ENCODE assay signal across 23 cellular contexts in the genomic region with DNA sequence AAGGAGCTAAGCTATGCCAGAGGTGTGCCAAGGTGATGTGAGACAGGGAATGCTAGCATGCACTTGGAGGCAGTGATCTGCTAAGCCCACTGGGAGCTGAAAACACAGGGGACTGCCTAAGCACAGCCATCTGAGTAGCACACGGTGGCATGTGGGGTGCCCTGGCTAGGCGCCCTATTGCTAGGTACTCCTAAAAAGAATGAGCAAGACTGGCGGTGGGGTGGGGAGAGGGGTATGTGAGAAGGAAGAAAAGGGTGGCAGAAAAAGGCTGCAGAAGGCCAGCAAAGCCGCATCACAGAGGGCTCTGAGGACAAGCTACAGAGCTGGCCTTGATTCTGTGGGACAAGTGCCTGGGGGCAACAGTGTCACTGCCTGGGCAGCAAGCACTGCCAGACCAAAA.
"Had no signal": no experiment of that assay in that cellular context is flagged by ENCODE, and none has a peak within 500 bp of the region (broad histone marks: within the 10 kb centered on the region; RNA-seq: fewer than 3 reads in every experiment).

No MANE protein-coding gene starts in this region.

- H3K9me3 ChIP-seq: esophagus squamous epithelium, gastroesophageal sphincter had no signal

- ATAC-seq: activated CD8-positive, alpha-beta T cell treated with anti-CD3 and anti-CD28 coated beads for 36 hours; activated T-cell treated with anti-CD3 and anti-CD28 coated beads, Interleukin-2, amount 50 U/mL, for 4 hours; activated T-helper 17 cell treated with anti-CD3 and anti-CD28 coated beads, Interleukin-2, amount 50 U/mL, for 72 hours; gastroesophageal sphincter had no signal

- H3K27ac ChIP-seq: brain microvascular endothelial cell, epithelial cell of prostate, esophagus squamous epithelium, gastroesophageal sphincter had no signal

- H3K4me1 ChIP-seq: esophagus squamous epithelium, gastroesophageal sphincter had no signal

- H3K4me3 Mint-ChIP-seq: activated CD8-positive, alpha-beta T cell treated with anti-CD3 and anti-CD28 coated beads for 36 hours; activated naive CD8-positive, alpha-beta T cell; activated T-cell treated with anti-CD3 and anti-CD28 coated beads, Interleukin-2, amount 50 U/mL, for 4 hours; activated T-helper 17 cell treated with anti-CD3 and anti-CD28 coated beads, Interleukin-2, amount 50 U/mL, for 72 hours had no signal

- H3K27me3 Mint-ChIP-seq: activated CD8-positive, alpha-beta T cell treated with anti-CD3 and anti-CD28 coated beads for 36 hours; activated naive CD8-positive, alpha-beta T cell; activated T-helper 17 cell treated with anti-CD3 and anti-CD28 coated beads, Interleukin-2, amount 50 U/mL, for 72 hours had no signal

- H3K27ac Mint-ChIP-seq: activated CD8-positive, alpha-beta T cell treated with anti-CD3 and anti-CD28 coated beads for 36 hours; activated naive CD8-positive, alpha-beta T cell; activated T-helper 17 cell treated with anti-CD3 and anti-CD28 coated beads, Interleukin-2, amount 50 U/mL, for 72 hours had no signal

- DNase-seq: activated CD4-positive, alpha-beta T cell treated with anti-CD3 and anti-CD28 coated beads for 1 hour; activated CD4-positive, alpha-beta T cell treated with anti-CD3 and anti-CD28 coated beads for 4 hours; activated CD4-positive, alpha-beta T cell treated with anti-CD3 and anti-CD28 coated beads, Interleukin-2, amount 50 U/mL, for 1 hour; activated CD4-positive, alpha-beta T cell treated with anti-CD3 and anti-CD28 coated beads, Interleukin-2, amount 50 U/mL, for 48 hours; activated CD8-positive, alpha-beta memory T cell treated with anti-CD3 and anti-CD28 coated beads for 24 hours; activated CD8-positive, alpha-beta T cell treated with anti-CD3 and anti-CD28 coated beads for 36 hours; activated effector memory CD4-positive, alpha-beta T cell treated with Interleukin-2 at 50 U/mL for 16 hours; activated gamma-delta T cell treated with Interleukin-2 at 50 U/mL for 16 hours; activated naive CD4-positive, alpha-beta T cell treated with anti-CD3 and anti-CD28 coated beads, Interleukin-2, amount 50 U/mL, for 16 hours; activated naive CD4-positive, alpha-beta T cell treated with Interleukin-2 at 50 U/mL for 16 hours; activated T-cell treated with anti-CD3 and anti-CD28 coated beads, Interleukin-2, amount 50 U/mL, for 4 hours; amniotic stem cell; anterior cingulate cortex; brain microvascular endothelial cell; caudate nucleus; effector CD8-positive, alpha-beta T cell; esophagus squamous epithelium; foreskin melanocyte; T-helper 2 cell had no signal

- H3K9me3 Mint-ChIP-seq: activated CD8-positive, alpha-beta T cell treated with anti-CD3 and anti-CD28 coated beads for 36 hours; activated T-cell treated with anti-CD3 and anti-CD28 coated beads, Interleukin-2, amount 50 U/mL, for 4 hours; activated T-helper 17 cell treated with anti-CD3 and anti-CD28 coated beads, Interleukin-2, amount 50 U/mL, for 72 hours had no signal

- H3K4me3 ChIP-seq: esophagus squamous epithelium, gastroesophageal sphincter had no signal

- H3K27me3 ChIP-seq: brain microvascular endothelial cell, esophagus squamous epithelium, gastroesophageal sphincter had no signal
